ENCODE assay signal across 15 cellular contexts in genomic region chr9:89864257-89864656, GRCh38.
DNase-seq lines count a peak whose midpoint lies in the region; TF ChIP-seq lines count a peak whose summit lies in the region.
"Had no signal": no experiment of that assay in that cellular context is flagged by ENCODE, and none has a peak within 500 bp of the region (broad histone marks: within the 10 kb centered on the region; RNA-seq: fewer than 3 reads in every experiment).

No MANE protein-coding gene starts in this region.

- POLR2A ChIA-PET in HEK293T (lab: Yijun Ruan, JAX), result no interaction called here

- intact Hi-C loops in posterior vena cava (cut with DNase I), result no loop called here

- DNase-seq in NCI-H2171 treated with DMSO at 0.1 percent for 48 hours (lab: John Stamatoyannopoulos, UW), result peak; percentile 54
- DNase-seq in NCI-H2171 (lab: John Stamatoyannopoulos, UW), result no peak
- peak; percentile 56 for DNase-seq in NCI-H146 (lab: John Stamatoyannopoulos, UW)
- DNase-seq in SHP77 treated with DMSO at 0.1 percent for 48 hours (lab: John Stamatoyannopoulos, UW), result peak; percentile 77
- peak; percentile 40 for DNase-seq in posterior vena cava (ENCODE audit: low spot score)
- no peak for DNase-seq in CD1c-positive myeloid dendritic cell (ENCODE audit: extremely low spot score)
- no peak for DNase-seq in SKM-1 treated with dmso at 0.1 percent for 144 hours (lab: John Stamatoyannopoulos, UW; ENCODE audit: unreplicated experiment)
- no peak for DNase-seq in HEK293T (ENCODE audit: extremely low spot score)
- DNase-seq: C1 segment of cervical spinal cord; HCEC 1CT; Karpas-422; naive thymus-derived CD8-positive, alpha-beta T cell; right lobe of liver; stimulated activated naive B cell treated with anti-CD40 and anti-IgM and Interleukin-4, amounts not matched to agents 10 μg/mL and 1 μg/mL and 100 μg/mL, for 72 hours; testis had no signal

- CTCF ChIA-PET in HEK293T (lab: Yijun Ruan, JAX), result no interaction called here

TF ChIP-seq in HEK293T, 16 proteins besides CTCF, POLR2A, EP300 and RAD21:
- no peak for TF ChIP-seq FOXM1 (IDR thresholded peaks at IDR 0.05; ENCODE audit: borderline replicate concordance)
- no peak for TF ChIP-seq CTBP1 (IDR thresholded peaks at IDR 0.05; ENCODE audit: borderline replicate concordance)
- TF ChIP-seq BHLHE40 (IDR thresholded peaks at IDR 0.05; ENCODE audit: borderline replicate concordance), result no peak
- no peak for TF ChIP-seq NFRKB (IDR thresholded peaks at IDR 0.05)
- TF ChIP-seq SUZ12 (IDR thresholded peaks at IDR 0.05), result no peak
- TF ChIP-seq L3MBTL2 (conservative IDR thresholded peaks at IDR 0.05), result no peak
- TF ChIP-seq ARNT (IDR thresholded peaks at IDR 0.05), result no peak
- TF ChIP-seq HDGF (IDR thresholded peaks at IDR 0.05; ENCODE audit: borderline replicate concordance), result no peak

Comparison
In these comparisons a context has a peak if more than half of its experiments do, and no peak if none do; other contexts are left out.
1. DNase-seq: peak in NCI-H2171 treated with DMSO at 0.1 percent for 48 hours (single experiment), NCI-H146 (single experiment), SHP77 treated with DMSO at 0.1 percent for 48 hours (single experiment) and posterior vena cava (single experiment); none in NCI-H2171 (single experiment), CD1c-positive myeloid dendritic cell (single experiment), SKM-1 treated with dmso at 0.1 percent for 144 hours (single experiment) and HEK293T (single experiment).